16 cellular contexts compared by ENCODE assay signal in genomic region chr11:28939381-28939780, GRCh38.
DNase-seq lines count a peak whose midpoint lies in the region; ATAC-seq, FAIRE-seq and TF ChIP-seq lines count a peak whose summit lies in the region.
"Had no signal": no experiment of that assay in that cellular context is flagged by ENCODE, and none has a peak within 500 bp of the region (broad histone marks: within the 10 kb centered on the region; RNA-seq: fewer than 3 reads in every experiment).

No MANE protein-coding gene starts in this region.

- no peaks in the 10 kb centered on the region for H3K36me3 ChIP-seq in astrocyte (ENCODE audit: insufficient read depth, low read length)
- no peaks in the 10 kb centered on the region for H3K36me3 ChIP-seq in neural progenitor cell
- H3K36me3 ChIP-seq: BLaER1 treated with 17β-estradiol and CSF1 and Interleukin-3, amounts not matched to agents 10 nM and 100 nM; HAP-1 had no signal

- H3K27ac Mint-ChIP-seq in astrocyte (ENCODE audit: unreplicated experiment) = no peak overlapping the region
- no peak overlapping the region for H3K27ac Mint-ChIP-seq in neural progenitor cell
- no peak overlapping the region for H3K27ac Mint-ChIP-seq in stimulated activated memory B cell treated with anti-CD40 and anti-IgM and Interleukin-4, amounts not matched to agents 10 μg/mL and 1 μg/mL and 100 μg/mL, for 72 hours
- H3K27ac Mint-ChIP-seq: CD4-positive, CD25-positive, alpha-beta regulatory T cell had no signal

- H3K9ac ChIP-seq in astrocyte (ENCODE audit: low read length) = no peak overlapping the region
- no peak overlapping the region for H3K9ac ChIP-seq in neural progenitor cell
- H3K9ac ChIP-seq: BLaER1 treated with 17β-estradiol and CSF1 and Interleukin-3, amounts not matched to agents 10 nM and 100 nM had no signal

- H3K4me3 ChIP-seq in astrocyte (ENCODE audit: insufficient read depth, low read depth, low read length) (no peak overlapping the region), neural progenitor cell (no peak overlapping the region)
- H3K4me3 ChIP-seq: BLaER1 treated with 17β-estradiol and CSF1 and Interleukin-3, amounts not matched to agents 10 nM and 100 nM; HAP-1 had no signal

- no peaks in the 10 kb centered on the region for H3F3A ChIP-seq in neural progenitor cell (ENCODE audit: low read depth)

- H2AFZ ChIP-seq in astrocyte (ENCODE audit: low read depth, low read length) (no peak overlapping the region), neural progenitor cell (replicated peaks) (peak overlapping the region; percentile 42)

- no peak for TF ChIP-seq CTCF in astrocyte (IDR thresholded peaks at IDR 0.05; ENCODE audit: insufficient read depth, low read depth, low read length)
- no peak for TF ChIP-seq CTCF in neural progenitor cell (IDR thresholded peaks at IDR 0.05)

- H3K27me3 ChIP-seq in astrocyte (ENCODE audit: insufficient read depth, low read length) (no peaks in the 10 kb centered on the region), neural progenitor cell (no peaks in the 10 kb centered on the region)
- H3K27me3 ChIP-seq: BLaER1 treated with 17β-estradiol and CSF1 and Interleukin-3, amounts not matched to agents 10 nM and 100 nM had no signal

- H4K20me1 ChIP-seq in astrocyte (ENCODE audit: insufficient read depth, low read length) = no peaks in the 10 kb centered on the region
- H4K20me1 ChIP-seq in neural progenitor cell (ENCODE audit: low read depth) = no peaks in the 10 kb centered on the region
- H4K20me1 ChIP-seq: BLaER1 treated with 17β-estradiol and CSF1 and Interleukin-3, amounts not matched to agents 10 nM and 100 nM had no signal

- no peak for ATAC-seq in stimulated activated memory B cell treated with anti-CD40 and anti-IgM and Interleukin-4, amounts not matched to agents 10 μg/mL and 1 μg/mL and 100 μg/mL, for 72 hours
- no peak for ATAC-seq in GM21367 (IDR thresholded peaks at IDR 0.05; ENCODE audit: unreplicated experiment)
- ATAC-seq: HepG2 had no signal

- DNase-seq in AG08395 (ENCODE audit: low spot score) = peak; percentile 20
- peak; percentile 23 for DNase-seq in GM03348 (ENCODE audit: low spot score)
- DNase-seq in astrocyte (ENCODE audit: low read depth) = peak; percentile 23
- no peak for DNase-seq in neural progenitor cell (ENCODE audit: low spot score)
- no peak for DNase-seq in stimulated activated naive CD4-positive, alpha-beta T cell treated with Interleukin-2 at 50 U/mL for 16 hours (lab: John Stamatoyannopoulos, UW)
- DNase-seq: CD4-positive, CD25-positive, alpha-beta regulatory T cell; DMS53; GOT3 had no signal

- no peak overlapping the region for H3K27ac ChIP-seq in astrocyte (ENCODE audit: low read depth, low read length)
- no peak overlapping the region for H3K27ac ChIP-seq in neural progenitor cell
- H3K27ac ChIP-seq: BLaER1 treated with 17β-estradiol and CSF1 and Interleukin-3, amounts not matched to agents 10 nM and 100 nM had no signal

- FAIRE-seq in astrocyte (lab: Jason Lieb, UNC) = peak; percentile 50
- FAIRE-seq: A204.1, GM12892, HepG2, HTR-8/SVneo had no signal

- no peaks in the 10 kb centered on the region for H3K27me3 Mint-ChIP-seq in astrocyte (ENCODE audit: low read depth, unreplicated experiment)
- H3K27me3 Mint-ChIP-seq in neural progenitor cell (ENCODE audit: insufficient read depth, low read depth) = no peaks in the 10 kb centered on the region
- no peaks in the 10 kb centered on the region for H3K27me3 Mint-ChIP-seq in stimulated activated memory B cell treated with anti-CD40 and anti-IgM and Interleukin-4, amounts not matched to agents 10 μg/mL and 1 μg/mL and 100 μg/mL, for 72 hours
- H3K27me3 Mint-ChIP-seq: CD4-positive, CD25-positive, alpha-beta regulatory T cell had no signal

- H3K4me2 ChIP-seq in astrocyte (ENCODE audit: low read length) = no peak overlapping the region
- H3K4me2 ChIP-seq in neural progenitor cell = no peak overlapping the region
- H3K4me2 ChIP-seq: BLaER1 treated with 17β-estradiol and CSF1 and Interleukin-3, amounts not matched to agents 10 nM and 100 nM had no signal

- H3K36me3 Mint-ChIP-seq in astrocyte (ENCODE audit: low read depth, unreplicated experiment) = no peaks in the 10 kb centered on the region
- H3K36me3 Mint-ChIP-seq in neural progenitor cell = no peaks in the 10 kb centered on the region
- no peaks in the 10 kb centered on the region for H3K36me3 Mint-ChIP-seq in stimulated activated memory B cell treated with anti-CD40 and anti-IgM and Interleukin-4, amounts not matched to agents 10 μg/mL and 1 μg/mL and 100 μg/mL, for 72 hours
- H3K36me3 Mint-ChIP-seq: CD4-positive, CD25-positive, alpha-beta regulatory T cell had no signal

- H3K4me1 ChIP-seq in astrocyte (ENCODE audit: insufficient read depth, low read length) (no peaks in the 10 kb centered on the region), neural progenitor cell (no peaks in the 10 kb centered on the region)
- H3K4me1 ChIP-seq: BLaER1 treated with 17β-estradiol and CSF1 and Interleukin-3, amounts not matched to agents 10 nM and 100 nM; HAP-1 had no signal

- H3K9me3 Mint-ChIP-seq in astrocyte (ENCODE audit: unreplicated experiment) = no peaks in the 10 kb centered on the region
- H3K9me3 Mint-ChIP-seq in neural progenitor cell = no peaks in the 10 kb centered on the region
- peaks cover 5% of the 10 kb centered on the region for H3K9me3 Mint-ChIP-seq in stimulated activated memory B cell treated with anti-CD40 and anti-IgM and Interleukin-4, amounts not matched to agents 10 μg/mL and 1 μg/mL and 100 μg/mL, for 72 hours

- H3K4me3 Mint-ChIP-seq in astrocyte (ENCODE audit: unreplicated experiment) = no peak overlapping the region
- H3K4me3 Mint-ChIP-seq in neural progenitor cell = no peak overlapping the region
- H3K4me3 Mint-ChIP-seq in stimulated activated memory B cell treated with anti-CD40 and anti-IgM and Interleukin-4, amounts not matched to agents 10 μg/mL and 1 μg/mL and 100 μg/mL, for 72 hours = no peak overlapping the region
- H3K4me3 Mint-ChIP-seq: CD4-positive, CD25-positive, alpha-beta regulatory T cell had no signal

- H3K79me2 ChIP-seq in astrocyte (ENCODE audit: insufficient read depth, low read length) = no peaks in the 10 kb centered on the region
- H3K79me2 ChIP-seq in neural progenitor cell (ENCODE audit: low read depth) = no peaks in the 10 kb centered on the region

- peaks cover 4% of the 10 kb centered on the region for H3K4me1 Mint-ChIP-seq in astrocyte (ENCODE audit: low read depth, unreplicated experiment)
- H3K4me1 Mint-ChIP-seq in neural progenitor cell = no peaks in the 10 kb centered on the region
- H3K4me1 Mint-ChIP-seq in stimulated activated memory B cell treated with anti-CD40 and anti-IgM and Interleukin-4, amounts not matched to agents 10 μg/mL and 1 μg/mL and 100 μg/mL, for 72 hours = no peaks in the 10 kb centered on the region
- H3K4me1 Mint-ChIP-seq: CD4-positive, CD25-positive, alpha-beta regulatory T cell had no signal

- H3K9me3 ChIP-seq in astrocyte (ENCODE audit: insufficient read depth, low read depth, low read length) (no peaks in the 10 kb centered on the region), neural progenitor cell (ENCODE audit: low read depth) (no peaks in the 10 kb centered on the region)
- H3K9me3 ChIP-seq: BLaER1 treated with 17β-estradiol and CSF1 and Interleukin-3, amounts not matched to agents 10 nM and 100 nM; HAP-1 had no signal

Comparison
In these comparisons a context has a peak if more than half of its experiments do, and no peak if none do; other contexts are left out.
1. DNase-seq: peak in AG08395 (single experiment), GM03348 (single experiment) and astrocyte (single experiment); none in neural progenitor cell (single experiment) and stimulated activated naive CD4-positive, alpha-beta T cell treated with Interleukin-2 at 50 U/mL for 16 hours (single experiment).